In genomic region chr1:200253774-200254495, GRCh38 we compare ENCODE assay signal across 2 cellular contexts.
TF ChIP-seq lines count a peak whose summit lies in the region.

No MANE protein-coding gene starts in this region.

TF ChIP-seq in A549, 52 proteins besides CTCF, POLR2A, EP300 and RAD21 (continued from another document):
- no peak for TF ChIP-seq E2F6 (IDR thresholded peaks at IDR 0.05; ENCODE audit: borderline replicate concordance, low read depth)

TF ChIP-seq in SK-N-SH, 30 proteins besides CTCF, POLR2A, EP300 and RAD21 (continued from another document):
- TF ChIP-seq, protein P1, sequence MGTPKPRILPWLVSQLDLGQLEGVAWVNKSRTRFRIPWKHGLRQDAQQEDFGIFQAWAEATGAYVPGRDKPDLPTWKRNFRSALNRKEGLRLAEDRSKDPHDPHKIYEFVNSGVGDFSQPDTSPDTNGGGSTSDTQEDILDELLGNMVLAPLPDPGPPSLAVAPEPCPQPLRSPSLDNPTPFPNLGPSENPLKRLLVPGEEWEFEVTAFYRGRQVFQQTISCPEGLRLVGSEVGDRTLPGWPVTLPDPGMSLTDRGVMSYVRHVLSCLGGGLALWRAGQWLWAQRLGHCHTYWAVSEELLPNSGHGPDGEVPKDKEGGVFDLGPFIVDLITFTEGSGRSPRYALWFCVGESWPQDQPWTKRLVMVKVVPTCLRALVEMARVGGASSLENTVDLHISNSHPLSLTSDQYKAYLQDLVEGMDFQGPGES (IDR thresholded peaks at IDR 0.05; ENCODE audit: low read depth, low read length): no peak
- TF ChIP-seq GABPA (IDR thresholded peaks at IDR 0.05; ENCODE audit: low read depth) (no peak), TEAD4 (IDR thresholded peaks at IDR 0.05; ENCODE audit: borderline replicate concordance, insufficient read depth) (no peak), ZBTB33 (IDR thresholded peaks at IDR 0.05; ENCODE audit: borderline replicate concordance, low read depth) (no peak), RXRA (IDR thresholded peaks at IDR 0.05; ENCODE audit: borderline replicate concordance, low read depth) (no peak), MAX (IDR thresholded peaks at IDR 0.05; ENCODE audit: low read depth) (no peak)
